ENCODE assay signal across 16 cellular contexts in the genomic region with DNA sequence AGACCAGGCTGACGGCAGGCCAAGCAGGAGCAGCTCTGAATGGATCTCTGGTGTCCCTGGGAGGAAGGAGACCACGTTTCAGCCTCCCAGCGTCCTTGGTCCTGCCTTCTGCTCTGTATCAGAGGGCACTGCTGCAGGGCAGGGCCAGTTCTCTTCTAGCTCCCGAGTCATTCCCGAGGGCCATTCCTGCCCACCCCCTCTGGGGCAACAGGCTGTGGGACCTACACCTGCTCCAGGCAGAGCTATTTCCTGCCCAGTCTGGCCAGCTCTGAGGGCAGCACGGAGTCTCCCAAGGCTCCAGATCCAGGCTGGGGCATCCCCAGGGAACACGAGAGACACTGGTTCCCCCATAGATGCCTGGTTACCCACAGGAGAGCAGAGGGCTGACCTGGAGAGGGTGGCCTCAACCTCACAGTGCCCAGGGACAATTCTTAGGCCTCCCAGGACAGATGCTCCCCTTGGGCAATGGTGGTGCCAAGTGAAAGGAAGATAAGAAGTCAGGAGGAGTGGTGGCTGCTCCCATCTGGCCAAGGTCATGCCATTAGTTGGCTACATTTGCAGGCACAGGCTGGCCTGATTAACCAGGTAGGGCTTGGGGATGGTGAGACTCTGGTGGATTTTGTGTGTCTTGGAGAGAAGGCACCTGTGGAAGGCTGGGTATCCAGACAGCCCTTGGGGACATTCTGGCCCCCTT. TPM values are rescaled to one million over a fixed set of nuclear protein-coding genes. Genes with fewer than 3 reads are reported as not detected.
"Had no signal": no experiment of that assay in that cellular context is flagged by ENCODE, and none has a peak within 500 bp of the region (broad histone marks: within the 10 kb centered on the region; RNA-seq: fewer than 3 reads in every experiment).

No MANE protein-coding gene starts in this region.

- H3K27me3 ChIP-seq: ascending aorta, sigmoid colon had no signal

- H3K27ac Mint-ChIP-seq: activated naive CD4-positive, alpha-beta T cell treated with anti-CD3 and anti-CD28 coated beads for 36 hours; activated naive CD8-positive, alpha-beta T cell treated with anti-CD3 and anti-CD28 coated beads, Interleukin-2, amount 50 U/mL, for 24 hours; activated T-helper 17 cell treated with anti-CD3 and anti-CD28 coated beads, Interleukin-2, amount 50 U/mL, for 72 hours; naive B cell had no signal

- H3K4me1 Mint-ChIP-seq: activated naive CD8-positive, alpha-beta T cell treated with anti-CD3 and anti-CD28 coated beads, Interleukin-2, amount 50 U/mL, for 24 hours had no signal

- H3K4me1 ChIP-seq: ascending aorta, parathyroid adenoma had no signal

- H3K4me3 ChIP-seq: ascending aorta, esophagus squamous epithelium, sigmoid colon had no signal

- H3K9ac ChIP-seq: parathyroid adenoma had no signal

- H3K36me3 ChIP-seq: ascending aorta, esophagus squamous epithelium, sigmoid colon had no signal

- FAIRE-seq: colon had no signal

- ATAC-seq: activated CD4-positive, CD25-positive, alpha-beta regulatory T cell treated with anti-CD3 and anti-CD28 coated beads, Interleukin-2, amount 50 U/mL, for 24 hours; activated naive CD8-positive, alpha-beta T cell treated with anti-CD3 and anti-CD28 coated beads, Interleukin-2, amount 50 U/mL, for 24 hours; activated T-helper 17 cell treated with anti-CD3 and anti-CD28 coated beads, Interleukin-2, amount 50 U/mL, for 72 hours had no signal

- H3K9me3 ChIP-seq: ascending aorta, esophagus squamous epithelium, sigmoid colon had no signal

- H2AFZ ChIP-seq: parathyroid adenoma had no signal

- H3K79me2 ChIP-seq: parathyroid adenoma had no signal

- H3K36me3 Mint-ChIP-seq: naive B cell had no signal

- H3K27ac ChIP-seq: ascending aorta, esophagus squamous epithelium, parathyroid adenoma had no signal

- H3K4me3 Mint-ChIP-seq: activated naive CD4-positive, alpha-beta T cell treated with anti-CD3 and anti-CD28 coated beads for 36 hours; activated naive CD8-positive, alpha-beta T cell treated with anti-CD3 and anti-CD28 coated beads, Interleukin-2, amount 50 U/mL, for 24 hours; activated T-helper 17 cell treated with anti-CD3 and anti-CD28 coated beads, Interleukin-2, amount 50 U/mL, for 72 hours; naive B cell had no signal

- DNase-seq: activated CD4-positive, alpha-beta T cell treated with anti-CD3 and anti-CD28 coated beads, Interleukin-2, amount 50 U/mL, for 1 hour; activated CD8-positive, alpha-beta memory T cell treated with anti-CD3 and anti-CD28 coated beads for 24 hours; activated naive CD4-positive, alpha-beta T cell treated with anti-CD3 and anti-CD28 coated beads for 36 hours; activated naive CD8-positive, alpha-beta T cell treated with anti-CD3 and anti-CD28 coated beads, Interleukin-2, amount 50 U/mL, for 24 hours; esophagus squamous epithelium; naive B cell; stimulated activated CD4-positive, alpha-beta T cell treated with anti-CD3 and anti-CD28 coated beads, Interleukin-1b, Interleukin-23, amount 100 ng/mL, for 48 hours; T-helper 9 cell; trophoblast cell had no signal

- H3K9me3 Mint-ChIP-seq: activated naive CD4-positive, alpha-beta T cell treated with anti-CD3 and anti-CD28 coated beads for 36 hours; activated naive CD8-positive, alpha-beta T cell treated with anti-CD3 and anti-CD28 coated beads, Interleukin-2, amount 50 U/mL, for 24 hours; activated T-helper 17 cell treated with anti-CD3 and anti-CD28 coated beads, Interleukin-2, amount 50 U/mL, for 72 hours; naive B cell had no signal

RNA-seq across cellular contexts. Expression of a gene that starts 2.0 kb away (rescaled TPM):
- total RNA-seq: activated naive CD4-positive, alpha-beta T cell treated with anti-CD3 and anti-CD28 coated beads for 36 hours; activated T-helper 17 cell treated with anti-CD3 and anti-CD28 coated beads, Interleukin-2, amount 50 U/mL, for 72 hours; ascending aorta; lung microvascular endothelial cell had no signal
